ENCODE assay signal across 9 cellular contexts in genomic region chr19:38877781-38878574, GRCh38. TPM values are rescaled to one million over a fixed set of nuclear protein-coding genes. Genes with fewer than 3 reads are reported as not detected.
DNase-seq lines count a peak whose midpoint lies in the region; ATAC-seq, FAIRE-seq and TF ChIP-seq lines count a peak whose summit lies in the region.
"Had no signal": no experiment of that assay in that cellular context is flagged by ENCODE, and none has a peak within 500 bp of the region (broad histone marks: within the 10 kb centered on the region; RNA-seq: fewer than 3 reads in every experiment).

Gene RINL, minus strand, starts transcription at chr19:38878275. Its CDS starts 1,533 bp downstream, at chr19:38876742.

- dilution Hi-C loops in endothelial cell of umbilical vein (cut with MboI; ENCODE audit: extremely low pct_ligation_motif_present, low sequenced_read_pairs): no loop called here

- H3K4me2 ChIP-seq in endothelial cell of umbilical vein (ENCODE audit: insufficient read depth, low read length): peak within 1 kb of the TSS; percentile 13

- ATAC-seq in GM21576 (IDR thresholded peaks at IDR 0.05; ENCODE audit: unreplicated experiment): peak; percentile 66
- ATAC-seq in psoas muscle: peak in 1 of 4 donors; percentile 21
- no peak for ATAC-seq in HG03196 (IDR thresholded peaks at IDR 0.05; ENCODE audit: unreplicated experiment)
- ATAC-seq in HG03565 (IDR thresholded peaks at IDR 0.05; ENCODE audit: unreplicated experiment): no peak

- H3K27me3 Mint-ChIP-seq in activated CD4-positive, alpha-beta T cell treated with anti-CD3 and anti-CD28 coated beads, Interleukin-2, amount 10 ng/mL, durations not matched to agents 24 days and 14 days: no peaks in the 10 kb centered on the region

- intact Hi-C loops in activated CD4-positive, alpha-beta T cell treated with anti-CD3 and anti-CD28 coated beads, Interleukin-2, amount 10 ng/mL, durations not matched to agents 24 days and 14 days (cut with micrococcal nuclease): loop anchor here (1.0 to 5.0 kb wide), 3 partner anchors 9 to 46 kb away; partner anchors contain the start of genes ECH1, NFKBIB and SIRT2
- intact Hi-C loops in endothelial cell of umbilical vein (cut with micrococcal nuclease): no loop called here
- intact Hi-C loops in psoas muscle (cut with DNase I): no loop called here

- H3K27me3 ChIP-seq in endothelial cell of umbilical vein (ENCODE audit: control insufficient read depth in 2 of 2, insufficient read depth in 2 of 2, low read length in 2 of 2) (no peaks in the 10 kb centered on the region), psoas muscle (ENCODE audit: insufficient read depth in 3 of 3, low read length in 2 of 3) (no peaks in the 10 kb centered on the region)
- H3K27me3 ChIP-seq: cardiac muscle cell had no signal

- no peaks in the 10 kb centered on the region for H3K9me3 ChIP-seq in endothelial cell of umbilical vein (replicated peaks; ENCODE audit: control insufficient read depth, insufficient read depth, low read length)
- no peaks in the 10 kb centered on the region for H3K9me3 ChIP-seq in psoas muscle

- TSS peak; percentile 52 for BruUV-seq in endothelial cell of umbilical vein (replicated peaks; lab: Mats Ljungman, UMichigan)

- no peaks in the 10 kb centered on the region for H3K9me1 ChIP-seq in endothelial cell of umbilical vein (replicated peaks; ENCODE audit: control insufficient read depth, extremely low read depth, insufficient read depth, low read length)

- H3K4me3 ChIP-seq in endothelial cell of umbilical vein (replicated peaks in 1 of 3; ENCODE audit: insufficient read depth in 1 of 3, low read depth in 1 of 3, low read length in 3 of 3) (no peak within 1 kb of the TSS), psoas muscle (no peak within 1 kb of the TSS)
- H3K4me3 ChIP-seq: cardiac muscle cell had no signal

- peak within 1 kb of the TSS; percentile 97 for H3K4me3 Mint-ChIP-seq in activated CD4-positive, alpha-beta T cell treated with anti-CD3 and anti-CD28 coated beads, Interleukin-2, amount 10 ng/mL, durations not matched to agents 24 days and 14 days

- no peaks in the 10 kb centered on the region for H4K20me1 ChIP-seq in endothelial cell of umbilical vein (replicated peaks; ENCODE audit: control insufficient read depth, extremely low read depth, insufficient read depth, low read length)

- CTCF ChIA-PET in endothelial cell of umbilical vein (lab: Charles Lee): interaction anchor here (0.7 to 2.7 kb wide), 5 partner anchors 10 to 243 kb away, joined by 3 to 18 read pairs (median 4); partner anchors contain the start of genes MRPS12 and SARS2

- DNase-seq in 8988T (peak; percentile 48), NCI-H510A (lab: John Stamatoyannopoulos, UW) (peak; percentile 98), endothelial cell of umbilical vein (ENCODE audit: low read depth, low spot score) (peak; percentile 26), psoas muscle (peak in 1 of 2 donors; percentile 50)
- peak; percentile 90 for DNase-seq in activated CD4-positive, alpha-beta T cell treated with anti-CD3 and anti-CD28 coated beads, Interleukin-2, amount 10 ng/mL, durations not matched to agents 24 days and 14 days

- H3K36me3 ChIP-seq in endothelial cell of umbilical vein (ENCODE audit: control insufficient read depth in 2 of 2, extremely low read depth in 1 of 2, insufficient read depth in 2 of 2, low read length in 2 of 2): peaks cover 0 to 9% of the 10 kb centered on the region in 2 experiments
- H3K36me3 ChIP-seq in psoas muscle (ENCODE audit: insufficient read depth in 1 of 2, low read depth in 1 of 2): peaks cover 0 to 44% of the 10 kb centered on the region in 2 donors
- H3K36me3 ChIP-seq: cardiac muscle cell had no signal

- no peaks in the 10 kb centered on the region for H3K9me3 Mint-ChIP-seq in activated CD4-positive, alpha-beta T cell treated with anti-CD3 and anti-CD28 coated beads, Interleukin-2, amount 10 ng/mL, durations not matched to agents 24 days and 14 days

- H3K27ac ChIP-seq in endothelial cell of umbilical vein (ENCODE audit: insufficient read depth, low read depth, low read length) (peak within 1 kb of the TSS; percentile 28), psoas muscle (peak within 1 kb of the TSS; percentile 28)
- H3K27ac ChIP-seq: cardiac muscle cell had no signal

- H3K79me2 ChIP-seq in endothelial cell of umbilical vein (ENCODE audit: control insufficient read depth, insufficient read depth, low read length): no peaks in the 10 kb centered on the region

- no peak for TF ChIP-seq CTCF in endothelial cell of umbilical vein (IDR thresholded peaks at IDR 0.05; ENCODE audit: extremely low read depth in 1 of 2, insufficient read depth in 1 of 2, low read depth in 1 of 2, low read length in 2 of 2)
- TF ChIP-seq CTCF in psoas muscle (IDR thresholded peaks at IDR 0.05): no peak

- POLR2A ChIA-PET in endothelial cell of umbilical vein (lab: Charles Lee): interaction anchor here (0.6 kb wide), 1 partner anchor 12 kb away, joined by 5 read pairs; no protein-coding TSS in a partner anchor

- TF ChIP-seq POLR2A in endothelial cell of umbilical vein (IDR thresholded peaks at IDR 0.05; ENCODE audit: low read depth, low read length): peak; percentile 46

- peak within 1 kb of the TSS; percentile 96 for H3K27ac Mint-ChIP-seq in activated CD4-positive, alpha-beta T cell treated with anti-CD3 and anti-CD28 coated beads, Interleukin-2, amount 10 ng/mL, durations not matched to agents 24 days and 14 days

- FAIRE-seq in endothelial cell of umbilical vein (lab: Jason Lieb, UNC): peak; percentile 70

- peak within 1 kb of the TSS; percentile 51 for H2AFZ ChIP-seq in endothelial cell of umbilical vein (ENCODE audit: low read depth, low read length)

- H3K4me1 ChIP-seq in endothelial cell of umbilical vein (ENCODE audit: control insufficient read depth, extremely low read depth, insufficient read depth, low read length) (peaks cover 13% of the 10 kb centered on the region), psoas muscle (no peaks in the 10 kb centered on the region)

- peak within 1 kb of the TSS; percentile 12 for H3K9ac ChIP-seq in endothelial cell of umbilical vein (replicated peaks; ENCODE audit: extremely low read depth, insufficient read depth, low read length)

- 45 to 55% (median 50%) methylated on average over 11 of the region's 11 CpGs for WGBS in psoas muscle, 3 donors

- peaks cover 28% of the 10 kb centered on the region for H3K4me1 Mint-ChIP-seq in activated CD4-positive, alpha-beta T cell treated with anti-CD3 and anti-CD28 coated beads, Interleukin-2, amount 10 ng/mL, durations not matched to agents 24 days and 14 days

- H3K36me3 Mint-ChIP-seq in activated CD4-positive, alpha-beta T cell treated with anti-CD3 and anti-CD28 coated beads, Interleukin-2, amount 10 ng/mL, durations not matched to agents 24 days and 14 days (ENCODE audit: low read depth): peaks cover 17% of the 10 kb centered on the region

TF ChIP-seq in endothelial cell of umbilical vein, 7 proteins besides CTCF, POLR2A, EP300 and RAD21:
- TF ChIP-seq EZH2 (IDR thresholded peaks at IDR 0.05; ENCODE audit: borderline replicate concordance, low read depth, low read length, severe bottlenecking) (no peak), FOS (IDR thresholded peaks at IDR 0.05; ENCODE audit: borderline replicate concordance, insufficient read depth, low read length) (no peak), GATA2 (IDR thresholded peaks at IDR 0.05; ENCODE audit: insufficient read depth, insufficient read length, low read depth, low read length) (no peak), POLR2AphosphoS5 (IDR thresholded peaks at IDR 0.05; ENCODE audit: insufficient read depth, low read depth, low read length) (peak; percentile 43), MAX (IDR thresholded peaks at IDR 0.05; ENCODE audit: insufficient read depth, insufficient read length) (no peak)

RNA-seq across cellular contexts. Expression of gene RINL, which starts in this region (rescaled TPM):
- total RNA-seq in activated CD4-positive, alpha-beta T cell treated with anti-CD3 and anti-CD28 coated beads, Interleukin-2, amount 10 ng/mL, durations not matched to agents 24 days and 14 days: 62.7 and 68.9 TPM in 2 replicates
- total RNA-seq in endothelial cell of umbilical vein (6.6 and 10.1 TPM in 2 replicates), psoas muscle (1 to 10 TPM; 1.5 to 4.8 (median 2.2) TPM)
- polyA plus RNA-seq in endothelial cell of umbilical vein (4.7 and 5.3 TPM in 2 replicates), psoas muscle (1 to 10 TPM; 2.2 to 3.4 (median 2.2) TPM)
- 3.3 and 4.7 TPM in 2 replicates for polyA plus RNA-seq in endothelial cell of umbilical vein (2011; cell fraction: cytosol; rRNA removed)
- 4.1 and 6.6 TPM in 2 replicates for polyA plus RNA-seq in endothelial cell of umbilical vein (2011; cell fraction: nucleus; rRNA removed)
- 6.0 and 6.2 TPM in 2 replicates for polyA plus RNA-seq in endothelial cell of umbilical vein (2012)
- 2.8 and 4.9 TPM in 2 replicates for polyA minus RNA-seq in endothelial cell of umbilical vein
- 2.4 TPM for polyA minus RNA-seq in endothelial cell of umbilical vein (2011; cell fraction: cytosol; rRNA and poly(A)+ RNA removed)
- 0.96 and 1.4 TPM in 2 replicates for polyA minus RNA-seq in endothelial cell of umbilical vein (2011; cell fraction: nucleus; rRNA and poly(A)+ RNA removed)
